In the genomic region with DNA sequence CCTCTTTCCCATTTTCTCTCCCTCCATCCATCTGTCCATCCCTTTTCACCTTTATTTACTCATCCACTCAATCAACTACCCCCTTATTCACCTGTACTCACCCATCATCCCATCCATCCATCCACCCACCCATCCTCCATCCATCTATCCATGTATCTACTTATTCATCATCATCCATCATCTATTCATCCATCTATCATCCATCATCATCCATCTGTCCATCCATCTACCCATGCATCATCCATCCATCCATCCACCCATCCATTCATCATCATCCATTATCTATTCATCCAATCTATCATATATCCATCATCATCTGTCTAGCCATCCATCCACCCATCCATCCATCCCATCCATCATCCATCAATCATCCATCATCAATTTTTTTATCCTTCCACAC, we compare ENCODE assay signal across 1 cellular context.
TF ChIP-seq lines count a peak whose summit lies in the region.

No MANE protein-coding gene starts in this region.

TF ChIP-seq in HEK293, 187 proteins besides CTCF, POLR2A, EP300 and RAD21 (continued from another document):
- no peak for TF ChIP-seq ZBTB26 (tag by site-specific recombination; optimal IDR thresholded peaks at IDR 0.05)
- no peak for TF ChIP-seq ZNF335 (tag by site-specific recombination; conservative IDR thresholded peaks at IDR 0.05)
- peak; percentile 99 for TF ChIP-seq ZNF366 (tag by site-specific recombination; conservative IDR thresholded peaks at IDR 0.05)
- no peak for TF ChIP-seq ZNF692 (tag by site-specific recombination; IDR thresholded peaks at IDR 0.05)
- no peak for TF ChIP-seq ZIC2 (tag by site-specific recombination; IDR thresholded peaks at IDR 0.05)
- TF ChIP-seq ZSCAN23 (tag by site-specific recombination; IDR thresholded peaks at IDR 0.05): no peak
- TF ChIP-seq ZNF121 (tag by site-specific recombination; IDR thresholded peaks at IDR 0.05): no peak
- no peak for TF ChIP-seq BCL11A (tag by site-specific recombination; IDR thresholded peaks at IDR 0.05; ENCODE audit: low read depth)
- TF ChIP-seq ZNF830 (tag by site-specific recombination; IDR thresholded peaks at IDR 0.05; ENCODE audit: low read depth): no peak
- no peak for TF ChIP-seq SP3 (tag by site-specific recombination; IDR thresholded peaks at IDR 0.05)
- peak; percentile 99 for TF ChIP-seq ZBTB17 (tag by site-specific recombination; IDR thresholded peaks at IDR 0.05)
- no peak for TF ChIP-seq ZNF2 (tag by site-specific recombination; IDR thresholded peaks at IDR 0.05)
- peak; percentile 58; the same call in 1 of the 2 replicates for TF ChIP-seq ZNF311 (tag by site-specific recombination; IDR thresholded peaks at IDR 0.05; ENCODE audit: borderline replicate concordance)
- 0 out of 2 replicates have a peak, but pooled peaks have one; percentile 16 for TF ChIP-seq ZNF23 (tag by site-specific recombination; IDR thresholded peaks at IDR 0.05; ENCODE audit: borderline replicate concordance)
- TF ChIP-seq ZNF529 (tag by site-specific recombination; IDR thresholded peaks at IDR 0.05; ENCODE audit: insufficient replicate concordance): no peak
- peak; percentile 64; the same call in 1 of the 2 replicates for TF ChIP-seq ZNF248 (tag by site-specific recombination; IDR thresholded peaks at IDR 0.05)
- TF ChIP-seq ZNF558 (tag by site-specific recombination; IDR thresholded peaks at IDR 0.05): no peak
- no peak for TF ChIP-seq ZNF48 (tag by site-specific recombination; IDR thresholded peaks at IDR 0.05)
- TF ChIP-seq ZNF600 (tag by site-specific recombination; IDR thresholded peaks at IDR 0.05): no peak
- no peak for TF ChIP-seq ZBTB48 (tag by site-specific recombination; IDR thresholded peaks at IDR 0.05)
- TF ChIP-seq ZNF473 (tag by site-specific recombination; IDR thresholded peaks at IDR 0.05): 0 out of 2 replicates have a peak, but pooled peaks have one; percentile 35
- TF ChIP-seq ZNF776 (tag by site-specific recombination; IDR thresholded peaks at IDR 0.05; ENCODE audit: borderline replicate concordance): 0 out of 2 replicates have a peak, but pooled peaks have one; percentile 52
- TF ChIP-seq MZF1 (tag by site-specific recombination; IDR thresholded peaks at IDR 0.05; ENCODE audit: borderline replicate concordance): no peak
- TF ChIP-seq ZNF555 (tag by site-specific recombination; conservative IDR thresholded peaks at IDR 0.05): no peak
- no peak for TF ChIP-seq YY2 (tag by site-specific recombination; IDR thresholded peaks at IDR 0.05)
- TF ChIP-seq ZNF549 (tag by site-specific recombination; IDR thresholded peaks at IDR 0.05): no peak
- TF ChIP-seq, protein P1, sequence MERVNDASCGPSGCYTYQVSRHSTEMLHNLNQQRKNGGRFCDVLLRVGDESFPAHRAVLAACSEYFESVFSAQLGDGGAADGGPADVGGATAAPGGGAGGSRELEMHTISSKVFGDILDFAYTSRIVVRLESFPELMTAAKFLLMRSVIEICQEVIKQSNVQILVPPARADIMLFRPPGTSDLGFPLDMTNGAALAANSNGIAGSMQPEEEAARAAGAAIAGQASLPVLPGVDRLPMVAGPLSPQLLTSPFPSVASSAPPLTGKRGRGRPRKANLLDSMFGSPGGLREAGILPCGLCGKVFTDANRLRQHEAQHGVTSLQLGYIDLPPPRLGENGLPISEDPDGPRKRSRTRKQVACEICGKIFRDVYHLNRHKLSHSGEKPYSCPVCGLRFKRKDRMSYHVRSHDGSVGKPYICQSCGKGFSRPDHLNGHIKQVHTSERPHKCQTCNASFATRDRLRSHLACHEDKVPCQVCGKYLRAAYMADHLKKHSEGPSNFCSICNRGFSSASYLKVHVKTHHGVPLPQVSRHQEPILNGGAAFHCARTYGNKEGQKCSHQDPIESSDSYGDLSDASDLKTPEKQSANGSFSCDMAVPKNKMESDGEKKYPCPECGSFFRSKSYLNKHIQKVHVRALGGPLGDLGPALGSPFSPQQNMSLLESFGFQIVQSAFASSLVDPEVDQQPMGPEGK (tag by site-specific recombination; IDR thresholded peaks at IDR 0.05): no peak
- TF ChIP-seq ZNF785 (tag by site-specific recombination; IDR thresholded peaks at IDR 0.05): peak; percentile 47; the same call in 1 of the 2 replicates
- TF ChIP-seq ZNF791 (tag by site-specific recombination; IDR thresholded peaks at IDR 0.05): no peak
- no peak for TF ChIP-seq SCRT2 (tag by site-specific recombination; IDR thresholded peaks at IDR 0.05)
- no peak for TF ChIP-seq ZNF10 (tag by site-specific recombination; IDR thresholded peaks at IDR 0.05)
- TF ChIP-seq ZNF521 (tag by site-specific recombination; IDR thresholded peaks at IDR 0.05): peak; percentile 93; the same call in 1 of the 2 replicates
- no peak for TF ChIP-seq ZFP41 (tag by site-specific recombination; IDR thresholded peaks at IDR 0.05; ENCODE audit: borderline replicate concordance)
TF ChIP-seq in HEK293: peak in this region for 10.
